Comparison of ENCODE assay signal across 8 cellular contexts in the genomic region with DNA sequence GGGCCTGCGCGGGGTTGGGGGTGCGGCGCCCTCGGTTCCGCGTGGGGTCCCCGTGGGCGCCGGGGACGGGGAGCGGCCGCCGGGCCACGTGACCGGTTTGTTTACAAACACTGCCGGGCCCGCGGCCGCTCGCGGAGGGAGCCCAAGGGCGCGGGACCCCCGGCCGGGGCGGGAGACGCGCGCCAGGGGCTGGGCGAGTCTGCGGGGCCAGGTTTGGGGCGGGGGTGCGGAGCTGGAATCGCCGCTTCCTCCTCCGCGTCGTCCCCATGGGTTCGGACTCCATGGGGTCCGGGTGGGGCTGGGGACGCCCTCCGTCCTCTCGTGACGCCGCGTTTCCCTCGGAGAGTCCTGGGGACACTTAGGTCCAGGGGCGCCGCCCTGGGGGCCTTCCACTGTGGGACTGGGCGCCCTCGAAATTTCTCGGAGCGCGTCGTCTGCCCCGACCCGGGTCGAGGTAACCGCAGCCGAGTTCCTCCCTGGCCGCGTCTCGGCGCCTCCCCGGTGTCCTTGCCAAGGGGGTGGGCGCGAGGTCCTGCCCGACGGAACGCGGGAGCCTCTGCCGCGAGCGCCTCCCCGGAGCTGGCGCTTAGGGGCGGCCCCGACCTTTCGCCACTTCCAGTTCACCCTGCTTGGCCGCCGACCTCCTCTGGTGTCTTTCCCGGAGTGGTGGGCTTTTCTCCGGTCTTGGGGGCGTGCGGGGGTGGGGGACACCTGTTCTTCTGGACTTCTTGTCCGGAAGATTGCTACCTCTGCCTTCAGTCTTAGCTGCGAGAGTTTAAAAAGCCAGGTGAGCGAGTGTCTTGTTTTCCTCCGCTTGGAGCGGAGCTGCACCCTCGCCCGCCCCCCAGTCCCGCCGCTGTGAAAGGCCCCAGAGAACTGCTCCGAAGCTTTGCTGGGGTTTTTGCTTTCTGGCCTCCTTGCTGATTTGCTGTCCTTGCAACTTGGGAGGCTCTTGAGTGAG. TPM values are rescaled to one million over a fixed set of nuclear protein-coding genes. Genes with fewer than 3 reads are reported as not detected.
DNase-seq lines count a peak whose midpoint lies in the region; ATAC-seq and TF ChIP-seq lines count a peak whose summit lies in the region.

No MANE protein-coding gene starts in this region.

- no peaks in the 10 kb centered on the region for H3K9me3 Mint-ChIP-seq in activated CD8-positive, alpha-beta T cell treated with anti-CD3 and anti-CD28 coated beads for 36 hours

- POLR2A ChIA-PET in activated CD8-positive, alpha-beta T cell treated with anti-CD3 and anti-CD28 coated beads for 36 hours (lab: Charles Lee) = interaction anchor here (1.0 to 2.5 kb wide), 8 partner anchors 9 to 234 kb away, joined by 3 to 12 read pairs (median 3); no protein-coding TSS in a partner anchor

- TF ChIP-seq POLR2A in erythroblast (IDR thresholded peaks at IDR 0.05; ENCODE audit: low read length) (peak; percentile 3), tibial nerve (IDR thresholded peaks at IDR 0.05) (no peak)

- no peaks in the 10 kb centered on the region for H3K36me3 Mint-ChIP-seq in activated CD8-positive, alpha-beta T cell treated with anti-CD3 and anti-CD28 coated beads for 36 hours (ENCODE audit: low read depth)

- CTCF ChIA-PET in activated CD8-positive, alpha-beta T cell treated with anti-CD3 and anti-CD28 coated beads for 36 hours (lab: Charles Lee) = interaction anchor here (0.7 to 2.7 kb wide), 9 partner anchors 21 to 155 kb away, joined by 3 to 8 read pairs (median 5); no protein-coding TSS in a partner anchor

- H3K27me3 ChIP-seq in mucosa of stomach (ENCODE audit: control insufficient read depth, insufficient read depth, low read length) = no peaks in the 10 kb centered on the region
- no peaks in the 10 kb centered on the region for H3K27me3 ChIP-seq in tibial nerve

- H3K36me3 ChIP-seq in mucosa of stomach (ENCODE audit: control insufficient read depth, insufficient read depth, low read length) (no peaks in the 10 kb centered on the region), tibial nerve (no peaks in the 10 kb centered on the region)

- ATAC-seq in HG03460 (IDR thresholded peaks at IDR 0.05; ENCODE audit: unreplicated experiment) (peak; percentile 7), GM18858 (IDR thresholded peaks at IDR 0.05; ENCODE audit: unreplicated experiment) (no peak)
- ATAC-seq in activated CD8-positive, alpha-beta T cell treated with anti-CD3 and anti-CD28 coated beads for 36 hours = peak; percentile 15

- H3K9ac ChIP-seq in mucosa of stomach (ENCODE audit: low read length) = peak overlapping the region; percentile 90

- H3K4me3 ChIP-seq in mucosa of stomach (ENCODE audit: low read length) (peak overlapping the region; percentile 72), tibial nerve (peak overlapping the region; percentile 86 to 97 (median 90))

- H3K4me3 Mint-ChIP-seq in activated CD8-positive, alpha-beta T cell treated with anti-CD3 and anti-CD28 coated beads for 36 hours = peak overlapping the region; percentile 86

- peak overlapping the region; percentile 84 to 99 (median 94) for H3K27ac ChIP-seq in tibial nerve

- no peak for TF ChIP-seq CTCF in activated CD8-positive, alpha-beta T cell treated with anti-CD3 and anti-CD28 coated beads for 36 hours (IDR thresholded peaks at IDR 0.05)
- peak in 1 of 5 experiments; percentile 10 for TF ChIP-seq CTCF in tibial nerve (IDR thresholded peaks at IDR 0.05)

- peak overlapping the region; percentile 74 for H3K27ac Mint-ChIP-seq in activated CD8-positive, alpha-beta T cell treated with anti-CD3 and anti-CD28 coated beads for 36 hours

- intact Hi-C loops in activated CD8-positive, alpha-beta T cell treated with anti-CD3 and anti-CD28 coated beads for 36 hours (cut with micrococcal nuclease) = loop anchor here (5.0 kb wide), 1 partner anchor 40 kb away; no protein-coding TSS in a partner anchor

- H3K4me1 ChIP-seq in mucosa of stomach (ENCODE audit: control insufficient read depth, insufficient read depth, low read length) (peaks cover 64% of the 10 kb centered on the region), tibial nerve (peaks cover 0 to 75% (median 40%) of the 10 kb centered on the region in 4 donors)

- peak in 1 of 2 donors; percentile 40 for TF ChIP-seq EP300 in tibial nerve (IDR thresholded peaks at IDR 0.05)

- no peaks in the 10 kb centered on the region for H3K27me3 Mint-ChIP-seq in activated CD8-positive, alpha-beta T cell treated with anti-CD3 and anti-CD28 coated beads for 36 hours

- no peaks in the 10 kb centered on the region for H3K9me3 ChIP-seq in mucosa of stomach (ENCODE audit: control insufficient read depth, low read length)
- no peaks in the 10 kb centered on the region for H3K9me3 ChIP-seq in tibial nerve

- peak; percentile 10 for DNase-seq in activated CD4-positive, alpha-beta T cell treated with anti-CD3 and anti-CD28 coated beads for 1 hour
- no peak for DNase-seq in activated CD4-positive, alpha-beta T cell treated with anti-CD3 and anti-CD28 coated beads, Interleukin-2, amount 50 U/mL, for 4 hours
- peak; percentile 47 for DNase-seq in activated CD8-positive, alpha-beta T cell treated with anti-CD3 and anti-CD28 coated beads for 36 hours
- peak in 1 of 2 experiments; percentile 66 for DNase-seq in erythroblast (lab: John Stamatoyannopoulos, UW)
- DNase-seq in tibial nerve (ENCODE audit: low spot score in 2 of 2) = peak in 1 of 2 donors; percentile 41

- peaks cover 64% of the 10 kb centered on the region for H3K4me1 Mint-ChIP-seq in activated CD8-positive, alpha-beta T cell treated with anti-CD3 and anti-CD28 coated beads for 36 hours (ENCODE audit: low read depth)

- 0 to 1% methylated on average over 27 to 57 of the region's 96 CpGs for WGBS in tibial nerve, 2 donors

RNA-seq across cellular contexts. Expression of gene YPEL2, which starts 0.8 kb away (rescaled TPM):
- 1 to 10 TPM; 4.2 to 4.9 TPM for total RNA-seq in activated CD8-positive, alpha-beta T cell treated with anti-CD3 and anti-CD28 coated beads for 36 hours
- 10 to 100 TPM; 33.6 to 59.9 (median 48.7) TPM for total RNA-seq in tibial nerve

Comparison
In these comparisons a context has a peak if more than half of its experiments do, and no peak if none do; other contexts are left out.
1. DNase-seq: peak in activated CD4-positive, alpha-beta T cell treated with anti-CD3 and anti-CD28 coated beads for 1 hour (single experiment) and activated CD8-positive, alpha-beta T cell treated with anti-CD3 and anti-CD28 coated beads for 36 hours (single experiment); none in activated CD4-positive, alpha-beta T cell treated with anti-CD3 and anti-CD28 coated beads, Interleukin-2, amount 50 U/mL, for 4 hours (0 of 2).
2. RNA of gene YPEL2, which starts 0.8 kb away (total RNA-seq): 33.6 to 59.9 TPM in tibial nerve; 4.2 to 4.9 TPM in activated CD8-positive, alpha-beta T cell treated with anti-CD3 and anti-CD28 coated beads for 36 hours; every median in the first group is over 4 times any median in the second.